ENCODE assay signal across 15 cellular contexts in the genomic region with DNA sequence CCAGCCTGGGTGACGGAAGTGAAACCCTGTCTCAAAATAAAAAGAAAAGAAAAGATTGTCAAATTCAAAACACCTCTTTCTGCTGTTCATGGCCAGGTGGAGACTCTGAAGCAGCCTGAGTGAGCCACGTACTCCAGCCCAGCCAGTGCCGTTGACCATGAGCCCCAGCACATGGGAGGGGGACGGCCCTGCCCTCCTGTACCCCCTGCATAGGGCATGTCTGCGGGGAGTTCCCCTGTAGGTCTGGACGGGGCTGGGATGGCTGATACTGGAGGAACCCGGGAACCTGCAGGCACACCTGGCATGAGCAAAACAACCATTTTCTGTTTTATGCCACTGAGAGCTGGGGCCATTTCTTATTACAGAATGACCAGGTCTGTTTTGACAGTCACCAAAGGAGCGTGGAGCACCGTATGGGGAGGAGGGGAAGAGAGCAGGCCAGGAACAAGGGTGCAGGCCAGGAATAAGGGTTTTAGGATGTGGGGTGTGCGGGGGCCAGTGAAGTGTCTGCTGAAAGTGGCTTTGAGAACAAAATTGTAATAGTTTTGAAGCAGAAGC. TPM values are rescaled to one million over a fixed set of nuclear protein-coding genes. Genes with fewer than 3 reads are reported as not detected.
DNase-seq lines count a peak whose midpoint lies in the region; ATAC-seq and TF ChIP-seq lines count a peak whose summit lies in the region.
"Had no signal": no experiment of that assay in that cellular context is flagged by ENCODE, and none has a peak within 500 bp of the region (broad histone marks: within the 10 kb centered on the region; RNA-seq: fewer than 3 reads in every experiment).

No MANE protein-coding gene starts in this region.

- H3K9me2 ChIP-seq in Karpas-422 (replicated peaks; ENCODE audit: insufficient read depth, low read length) = no peaks in the 10 kb centered on the region
- no peaks in the 10 kb centered on the region for H3K9me2 ChIP-seq in OCI-LY7 (ENCODE audit: insufficient read depth, low read length)

- H3K79me2 ChIP-seq in Karpas-422 (ENCODE audit: low read length) (no peaks in the 10 kb centered on the region), OCI-LY7 (ENCODE audit: insufficient read depth, low read depth, low read length) (no peaks in the 10 kb centered on the region)

- H3K4me1 Mint-ChIP-seq in type B pancreatic cell (ENCODE audit: unreplicated experiment) = peaks cover 13% of the 10 kb centered on the region
- H3K4me1 Mint-ChIP-seq: B cell; CD4-positive, CD25-positive, alpha-beta regulatory T cell had no signal

- no peak overlapping the region for H3K4me3 Mint-ChIP-seq in type B pancreatic cell
- H3K4me3 Mint-ChIP-seq: B cell; CD4-positive, CD25-positive, alpha-beta regulatory T cell had no signal

- H3K9ac ChIP-seq in Karpas-422 (ENCODE audit: low read length) = peak overlapping the region; percentile 66

- H3K9me3 ChIP-seq in Karpas-422 (ENCODE audit: low read length) = no peaks in the 10 kb centered on the region
- H3K9me3 ChIP-seq in OCI-LY7 (ENCODE audit: low read length) = no peaks in the 10 kb centered on the region

- intact Hi-C loops in OCI-LY7 (cut with micrococcal nuclease; ENCODE audit: unreplicated experiment) = no loop called here

- ATAC-seq in HG02610 (IDR thresholded peaks at IDR 0.05; ENCODE audit: unreplicated experiment) (no peak), HG02759 (IDR thresholded peaks at IDR 0.05; ENCODE audit: unreplicated experiment) (no peak)

- H3K4me3 ChIP-seq in Karpas-422 (ENCODE audit: low read length) (peak overlapping the region; percentile 56), OCI-LY7 (ENCODE audit: low read depth, low read length, poor library complexity, severe bottlenecking) (no peak overlapping the region)

- H3K9me3 Mint-ChIP-seq in type B pancreatic cell = no peaks in the 10 kb centered on the region
- H3K9me3 Mint-ChIP-seq: CD4-positive, CD25-positive, alpha-beta regulatory T cell had no signal

- CTCF ChIA-PET in OCI-LY7 (lab: Charles Lee; ENCODE audit: unreplicated experiment) = no interaction called here

- H3K4me2 ChIP-seq in Karpas-422 (ENCODE audit: low read depth, low read length, poor library complexity, severe bottlenecking) = peak overlapping the region; percentile 59
- no peak overlapping the region for H3K4me2 ChIP-seq in OCI-LY7 (ENCODE audit: low read length)

- no peaks in the 10 kb centered on the region for H3K27me3 ChIP-seq in Karpas-422 (ENCODE audit: low read length)

- TF ChIP-seq CTCF in type B pancreatic cell (conservative IDR thresholded peaks at IDR 0.05) (no peak), OCI-LY7 (conservative IDR thresholded peaks at IDR 0.05; ENCODE audit: low read length) (no peak)

- peaks cover 13% of the 10 kb centered on the region for H3K27me3 Mint-ChIP-seq in type B pancreatic cell

- no TSS peak for BruUV-seq in OCI-LY7 (replicated peaks; lab: Mats Ljungman, UMichigan)

- H3K4me1 ChIP-seq in Karpas-422 (ENCODE audit: low read length) (peaks cover 37% of the 10 kb centered on the region), OCI-LY7 (ENCODE audit: insufficient read depth, low read length, poor library complexity, severe bottlenecking) (no peaks in the 10 kb centered on the region)

- POLR2A ChIA-PET in OCI-LY7 (lab: Charles Lee) = no interaction called here

- no peaks in the 10 kb centered on the region for H4K20me1 ChIP-seq in Karpas-422 (ENCODE audit: insufficient read depth, low read depth, low read length)
- H4K20me1 ChIP-seq in OCI-LY7 (ENCODE audit: insufficient read depth, low read length) = no peaks in the 10 kb centered on the region

- no peaks in the 10 kb centered on the region for H3K36me3 Mint-ChIP-seq in type B pancreatic cell
- H3K36me3 Mint-ChIP-seq: CD4-positive, CD25-positive, alpha-beta regulatory T cell; IgD-negative memory B cell had no signal

- peak overlapping the region; percentile 87 for H3K27ac ChIP-seq in Karpas-422 (ENCODE audit: low read length)
- H3K27ac ChIP-seq in OCI-LY7 (ENCODE audit: low read depth, low read length, poor library complexity, severe bottlenecking) = no peak overlapping the region

- H3K36me3 ChIP-seq in Karpas-422 (ENCODE audit: insufficient read depth, low read length) (no peaks in the 10 kb centered on the region), OCI-LY7 (ENCODE audit: insufficient read depth, low read length) (no peaks in the 10 kb centered on the region)

- H3K27ac Mint-ChIP-seq in type B pancreatic cell = no peak overlapping the region
- H3K27ac Mint-ChIP-seq: B cell had no signal

- peak; percentile 80 for DNase-seq in Karpas-422
- peak; percentile 20 for DNase-seq in RPMI8226
- DNase-seq in islet precursor cell = peak; percentile 46
- DNase-seq in type B pancreatic cell (ENCODE audit: extremely low spot score, unreplicated experiment) = peak; percentile 45
- DNase-seq in OCI-LY7 (ENCODE audit: low spot score) = no peak
- DNase-seq: CD4-positive, CD25-positive, alpha-beta regulatory T cell; EL; NCI-H1417 treated with DMSO at 0.1 percent for 48 hours; NCI-H2029; NCI-H2171 treated with DMSO at 0.1 percent for 48 hours; NCI-H748 treated with DMSO at 0.1 percent for 48 hours had no signal

- H2AFZ ChIP-seq in Karpas-422 (ENCODE audit: low read length) (peak overlapping the region; percentile 92), OCI-LY7 (ENCODE audit: low read length) (no peak overlapping the region)

RNA-seq across cellular contexts. Expression of gene TMEM18, which starts 30.1 kb away (rescaled TPM):
- total RNA-seq in Karpas-422 (2014; rRNA removed; shearing (Covaris generic); ENCODE audit: low replicate concordance) = 46.1 and 48.6 TPM in 2 replicates
- total RNA-seq in type B pancreatic cell (ENCODE audit: low replicate concordance) (22.8 and 27.4 TPM in 2 replicates), OCI-LY7 (2022) (31.1 and 37.4 TPM in 2 replicates)
- total RNA-seq in OCI-LY7 (2014; rRNA removed; shearing (Covaris generic)) = 18.2 and 21.3 TPM in 2 replicates
